ENCODE assay signal across 11 cellular contexts in the genomic region with DNA sequence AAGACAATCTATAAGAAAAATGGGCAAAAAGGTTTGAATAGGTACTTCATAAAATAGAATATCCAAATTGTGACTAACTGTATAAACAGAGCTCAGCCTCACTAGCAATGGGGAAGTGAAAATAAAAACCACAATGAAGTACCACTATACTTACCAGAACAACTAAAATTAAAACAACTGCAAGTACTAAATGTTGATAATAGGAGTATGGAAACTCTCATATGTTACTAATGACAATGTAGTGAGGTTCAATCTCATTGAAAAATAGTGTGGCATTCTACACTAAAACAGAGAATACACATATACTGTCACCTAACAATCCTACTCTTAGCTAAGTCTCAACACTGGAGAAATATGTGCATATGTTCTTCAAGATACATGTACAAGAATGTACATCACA.
DNase-seq lines count a peak whose midpoint lies in the region; ATAC-seq, FAIRE-seq and TF ChIP-seq lines count a peak whose summit lies in the region.
"Had no signal": no experiment of that assay in that cellular context is flagged by ENCODE, and none has a peak within 500 bp of the region (broad histone marks: within the 10 kb centered on the region; RNA-seq: fewer than 3 reads in every experiment).

No MANE protein-coding gene starts in this region.

- no peak overlapping the region for H3K4ac ChIP-seq in mesenchymal stem cell (ENCODE audit: low read depth in 1 of 2, low read length in 2 of 2)

- H2BK5ac ChIP-seq in mesenchymal stem cell (ENCODE audit: low read depth, low read length, poor library complexity, severe bottlenecking): no peak overlapping the region

- no peaks in the 10 kb centered on the region for H3K27me3 Mint-ChIP-seq in astrocyte (ENCODE audit: low read depth, unreplicated experiment)

- H3K9ac ChIP-seq in astrocyte (ENCODE audit: low read length) (no peak overlapping the region), mesenchymal stem cell (ENCODE audit: low read length) (no peak overlapping the region)
- H3K9ac ChIP-seq: KMS-11 had no signal

- H4K20me1 ChIP-seq in astrocyte (ENCODE audit: insufficient read depth, low read length): no peaks in the 10 kb centered on the region

- DNase-seq in astrocyte (ENCODE audit: low read depth) (no peak), T1000 (lab: John Stamatoyannopoulos, UW) (no peak), HuH-7.5 (ENCODE audit: low spot score) (no peak), pons (ENCODE audit: low spot score) (no peak), mesenchymal stem cell (no peak)
- DNase-seq: upper lobe of left lung had no signal

- H3K4me1 ChIP-seq in astrocyte (ENCODE audit: insufficient read depth, low read length) (no peaks in the 10 kb centered on the region), mesenchymal stem cell (ENCODE audit: control insufficient read depth, insufficient read depth, low read depth, low read length) (no peaks in the 10 kb centered on the region)

- no peaks in the 10 kb centered on the region for H3K36me3 Mint-ChIP-seq in astrocyte (ENCODE audit: low read depth, unreplicated experiment)

- H3K4me1 Mint-ChIP-seq in astrocyte (ENCODE audit: low read depth, unreplicated experiment): no peaks in the 10 kb centered on the region

- H3K4me3 Mint-ChIP-seq in astrocyte (ENCODE audit: unreplicated experiment): no peak overlapping the region

- H2BK120ac ChIP-seq in mesenchymal stem cell (ENCODE audit: low read depth, low read length): no peak overlapping the region

- H3K4me3 ChIP-seq in astrocyte (ENCODE audit: insufficient read depth, low read depth, low read length) (no peak overlapping the region), mesenchymal stem cell (ENCODE audit: insufficient read depth in 1 of 2, low read depth in 1 of 2, low read length in 2 of 2) (no peak overlapping the region)
- H3K4me3 ChIP-seq: upper lobe of left lung had no signal

- H3K27me3 ChIP-seq in astrocyte (ENCODE audit: insufficient read depth, low read length) (no peaks in the 10 kb centered on the region), mesenchymal stem cell (ENCODE audit: control insufficient read depth in 1 of 2, insufficient read depth in 1 of 2, low read length in 2 of 2) (no peaks in the 10 kb centered on the region)
- H3K27me3 ChIP-seq: upper lobe of left lung had no signal

- no peaks in the 10 kb centered on the region for H3K79me2 ChIP-seq in astrocyte (ENCODE audit: insufficient read depth, low read length)

- no peak overlapping the region for H3K23ac ChIP-seq in mesenchymal stem cell (ENCODE audit: low read length in 2 of 2)

- no peaks in the 10 kb centered on the region for H3K36me3 ChIP-seq in astrocyte (ENCODE audit: insufficient read depth, low read length)
- no peaks in the 10 kb centered on the region for H3K36me3 ChIP-seq in mesenchymal stem cell (ENCODE audit: control insufficient read depth in 1 of 2, insufficient read depth in 2 of 2, low read depth in 1 of 2, low read length in 2 of 2)
- H3K36me3 ChIP-seq: upper lobe of left lung had no signal

- no peak overlapping the region for H3K18ac ChIP-seq in mesenchymal stem cell (ENCODE audit: low read depth in 1 of 2, low read length in 2 of 2)

- H3K9me3 Mint-ChIP-seq in astrocyte (ENCODE audit: unreplicated experiment): peaks cover 2% of the 10 kb centered on the region

- no peak overlapping the region for H3K14ac ChIP-seq in mesenchymal stem cell (ENCODE audit: low read length in 2 of 2)

- H3K27ac ChIP-seq in astrocyte (ENCODE audit: low read depth, low read length) (no peak overlapping the region), mesenchymal stem cell (ENCODE audit: low read length, poor library complexity, severe bottlenecking) (no peak overlapping the region)
- H3K27ac ChIP-seq: KMS-11, upper lobe of left lung had no signal

- H3K79me1 ChIP-seq in mesenchymal stem cell (replicated peaks; ENCODE audit: low read length, poor library complexity, severe bottlenecking): no peaks in the 10 kb centered on the region

- ATAC-seq in GM18520 (IDR thresholded peaks at IDR 0.05; ENCODE audit: unreplicated experiment) (peak; percentile 89), GM21526 (IDR thresholded peaks at IDR 0.05; ENCODE audit: low FRiP score, unreplicated experiment) (peak; percentile 99), HG03354 (IDR thresholded peaks at IDR 0.05; ENCODE audit: poor library complexity, severe bottlenecking, unreplicated experiment) (peak; percentile 99)

- no peaks in the 10 kb centered on the region for H3K9me3 ChIP-seq in astrocyte (ENCODE audit: insufficient read depth, low read depth, low read length)
- peaks cover 4% of the 10 kb centered on the region for H3K9me3 ChIP-seq in mesenchymal stem cell (ENCODE audit: control insufficient read depth, low read length)
- H3K9me3 ChIP-seq: upper lobe of left lung had no signal

- H2AFZ ChIP-seq in astrocyte (ENCODE audit: low read depth, low read length): no peak overlapping the region
- no peak overlapping the region for H2AFZ ChIP-seq in mesenchymal stem cell (ENCODE audit: low read depth, low read length)

- H2BK15ac ChIP-seq in mesenchymal stem cell (ENCODE audit: low read depth, poor library complexity, severe bottlenecking): no peak overlapping the region

- no peak for TF ChIP-seq CTCF in astrocyte (IDR thresholded peaks at IDR 0.05; ENCODE audit: insufficient read depth, low read depth, low read length)

- H3K27ac Mint-ChIP-seq in astrocyte (ENCODE audit: unreplicated experiment): no peak overlapping the region
- H3K27ac Mint-ChIP-seq: activated naive CD4-positive, alpha-beta T cell treated with anti-CD3 and anti-CD28 coated beads, Interleukin-2, amount 50 U/mL, for 72 hours had no signal

- FAIRE-seq in astrocyte (lab: Jason Lieb, UNC): peak; percentile 76

- H2BK12ac ChIP-seq in mesenchymal stem cell (ENCODE audit: low read length in 2 of 2): no peak overlapping the region

- H4K91ac ChIP-seq in mesenchymal stem cell (ENCODE audit: low read length): no peak overlapping the region

- no peak overlapping the region for H4K8ac ChIP-seq in mesenchymal stem cell (ENCODE audit: low read length)

- H3K4me2 ChIP-seq in astrocyte (ENCODE audit: low read length) (no peak overlapping the region), mesenchymal stem cell (ENCODE audit: low read length, poor library complexity, severe bottlenecking) (no peak overlapping the region)
- H3K4me2 ChIP-seq: KMS-11 had no signal

- no peak overlapping the region for H2AK5ac ChIP-seq in mesenchymal stem cell (ENCODE audit: low read length, severe bottlenecking)
